1 cellular context compared by ENCODE assay signal in genomic region chr3:46427929-46428833, GRCh38.
TF ChIP-seq lines count a peak whose summit lies in the region.

No MANE protein-coding gene starts in this region.

TF ChIP-seq in IMR-90, 13 proteins besides CTCF, POLR2A, EP300 and RAD21:
- no peak for TF ChIP-seq ELK1 (IDR thresholded peaks at IDR 0.05; ENCODE audit: borderline replicate concordance, low read depth, low read length)
- TF ChIP-seq MAZ (IDR thresholded peaks at IDR 0.05; ENCODE audit: borderline replicate concordance, low read depth, low read length) = no peak
- no peak for TF ChIP-seq USF2 (IDR thresholded peaks at IDR 0.05; ENCODE audit: low read depth, low read length)
- no peak for TF ChIP-seq RCOR1 (IDR thresholded peaks at IDR 0.05; ENCODE audit: insufficient replicate concordance, low read length)
- TF ChIP-seq MAFK (IDR thresholded peaks at IDR 0.05; ENCODE audit: low read depth, low read length) = no peak
- no peak for TF ChIP-seq RFX5 (IDR thresholded peaks at IDR 0.05; ENCODE audit: low read depth, low read length)
- no peak for TF ChIP-seq FOS (IDR thresholded peaks at IDR 0.05; ENCODE audit: low read depth, low read length)
- TF ChIP-seq MXI1 (IDR thresholded peaks at IDR 0.05; ENCODE audit: borderline replicate concordance, low read depth, low read length) = no peak
- no peak for TF ChIP-seq BHLHE40 (IDR thresholded peaks at IDR 0.05; ENCODE audit: low read depth, low read length)
- TF ChIP-seq NFE2L2 (IDR thresholded peaks at IDR 0.05; ENCODE audit: low read depth, low read length) = no peak
- TF ChIP-seq CHD1 (IDR thresholded peaks at IDR 0.05; ENCODE audit: low read depth, low read length) = no peak
- no peak for TF ChIP-seq SMC3 (IDR thresholded peaks at IDR 0.05; ENCODE audit: low read depth, low read length)
- TF ChIP-seq CEBPB (IDR thresholded peaks at IDR 0.05; ENCODE audit: low read depth, low read length) = no peak
